In genomic region chr2:161160226-161161073, GRCh38 we compare ENCODE assay signal across 8 cellular contexts. TPM values are rescaled to one million over a fixed set of nuclear protein-coding genes. Genes with fewer than 3 reads are reported as not detected.
DNase-seq lines count a peak whose midpoint lies in the region; ATAC-seq, FAIRE-seq and TF ChIP-seq lines count a peak whose summit lies in the region.

TSS of gene TANK (plus strand) at chr2:161160428. CDS start at chr2:161179663, 19,235 bp downstream.

- CTCF ChIA-PET in A673 (lab: Charles Lee) = no interaction called here

- no peaks in the 10 kb centered on the region for H3K9me3 ChIP-seq in A673 (ENCODE audit: low read depth, low read length, poor library complexity, severe bottlenecking)
- no peaks in the 10 kb centered on the region for H3K9me3 ChIP-seq in breast epithelium
- no peaks in the 10 kb centered on the region for H3K9me3 ChIP-seq in iPS-20b (ENCODE audit: insufficient read depth, low read depth, low read length)
- no peaks in the 10 kb centered on the region for H3K9me3 ChIP-seq in small intestine (ENCODE audit: control insufficient read depth, low read depth)

- H3K4me3 ChIP-seq in A673 (ENCODE audit: low read depth, low read length, poor library complexity, severe bottlenecking) (peak within 1 kb of the TSS; percentile 64), breast epithelium (peak within 1 kb of the TSS; percentile 74 to 88 (median 78)), iPS-20b (ENCODE audit: low read length) (peak within 1 kb of the TSS; percentile 97), small intestine (ENCODE audit: low read depth in 1 of 2, low read length in 2 of 2) (peak within 1 kb of the TSS; percentile 62 to 86)

- BruUV-seq in A673 (replicated peaks; lab: Mats Ljungman, UMichigan) = no TSS peak

- ATAC-seq in GM18867 (IDR thresholded peaks at IDR 0.05; ENCODE audit: unreplicated experiment) = peak; percentile 87
- peak; percentile 85 for ATAC-seq in HG03103 (IDR thresholded peaks at IDR 0.05; ENCODE audit: low read depth, unreplicated experiment)

- intact Hi-C loops in A673 (cut with micrococcal nuclease; ENCODE audit: unreplicated experiment) = no loop called here
- intact Hi-C loops in breast epithelium (cut with DNase I; ENCODE audit: low total_unique reads) = no loop called here

- H3K36me3 ChIP-seq in A673 (ENCODE audit: insufficient read depth, low read length, poor library complexity, severe bottlenecking) (peaks cover 16% of the 10 kb centered on the region), breast epithelium (no peaks in the 10 kb centered on the region), iPS-20b (ENCODE audit: insufficient read depth, low read depth, low read length) (peaks cover 19% of the 10 kb centered on the region), small intestine (ENCODE audit: control insufficient read depth in 2 of 2, insufficient read depth in 2 of 2, low read length in 2 of 2) (no peaks in the 10 kb centered on the region)

- H3K27me3 ChIP-seq in A673 (replicated peaks; ENCODE audit: insufficient read depth, low read depth, low read length, poor library complexity) (no peaks in the 10 kb centered on the region), breast epithelium (no peaks in the 10 kb centered on the region), iPS-20b (ENCODE audit: insufficient read depth, low read length) (no peaks in the 10 kb centered on the region), small intestine (ENCODE audit: control insufficient read depth in 2 of 2, insufficient read depth in 2 of 2, low read length in 2 of 2) (no peaks in the 10 kb centered on the region)

- H3K9ac ChIP-seq in iPS-20b (ENCODE audit: low read depth, low read length) = peak within 1 kb of the TSS; percentile 97

- peaks cover 9% of the 10 kb centered on the region for H3K4me1 ChIP-seq in A673 (ENCODE audit: insufficient read depth, low read length, poor library complexity, severe bottlenecking)
- peaks cover 0 to 13% of the 10 kb centered on the region in 2 donors for H3K4me1 ChIP-seq in breast epithelium
- H3K4me1 ChIP-seq in iPS-20b (ENCODE audit: insufficient read depth, low read length) = no peaks in the 10 kb centered on the region; the same call in 1 of the 2 replicates
- no peaks in the 10 kb centered on the region for H3K4me1 ChIP-seq in small intestine (ENCODE audit: control insufficient read depth in 2 of 2, insufficient read depth in 1 of 2, low read depth in 1 of 2, low read length in 1 of 2)

- TF ChIP-seq CTCF in A673 (conservative IDR thresholded peaks at IDR 0.05; ENCODE audit: low read depth, low read length) (0 out of 2 replicates have a peak, but pooled peaks have one; percentile 17), VCaP (conservative IDR thresholded peaks at IDR 0.05) (no peak), breast epithelium (IDR thresholded peaks at IDR 0.05) (peak in 1 of 3 donors; percentile 14)

- POLR2A ChIA-PET in A673 (lab: Charles Lee; ENCODE audit: low non-redundant PET) = no interaction called here

- H3K27ac ChIP-seq in A673 (ENCODE audit: low read depth, low read length, poor library complexity, severe bottlenecking) (peak within 1 kb of the TSS; percentile 85), VCaP (peak within 1 kb of the TSS; percentile 83), breast epithelium (peak within 1 kb of the TSS; percentile 98 to 99), iPS-20b (ENCODE audit: low read length) (peak within 1 kb of the TSS; percentile 35), small intestine (ENCODE audit: low read depth in 1 of 2, low read length in 1 of 2) (peak within 1 kb of the TSS; percentile 96)

- WGBS in small intestine, 3 donors = 0 to 1% (median 1%) methylated on average over 50 of the region's 50 CpGs

- TF ChIP-seq POLR2A in breast epithelium (IDR thresholded peaks at IDR 0.05) = peak; percentile 96

- DNase-seq in A673 (ENCODE audit: low spot score) (peak; percentile 93), NCI-H2196 treated with DMSO at 0.1 percent for 48 hours (lab: John Stamatoyannopoulos, UW; ENCODE audit: unreplicated experiment) (peak; percentile 90), breast epithelium (ENCODE audit: low spot score in 2 of 2) (peak; percentile 87 to 91), small intestine (peak; percentile 97)

- FAIRE-seq in small intestine (lab: Jason Lieb, UNC) = no peak

RNA-seq across cellular contexts. Expression of gene TANK, which starts in this region (rescaled TPM):
- 35.9 and 38.9 TPM in 2 replicates for total RNA-seq in A673 (2021)
- 100 to 1,000 TPM; 128 to 242 (median 166) TPM for total RNA-seq in breast epithelium
- polyA plus RNA-seq in small intestine = 10 to 100 TPM; 27.7 to 39.1 (median 35.1) TPM

Comparison
In these comparisons a context has a peak if more than half of its experiments do, and no peak if none do; other contexts are left out.
1. Peak in every context shown above with its lines: DNase-seq, ATAC-seq, H3K4me3 ChIP-seq and H3K27ac ChIP-seq.
2. H3K27ac ChIP-seq: peak in every context shown above with its lines; median percentile 98 in breast epithelium; 96 in small intestine; 85 in A673; 83 in VCaP; 35 in iPS-20b.